In the genomic region with DNA sequence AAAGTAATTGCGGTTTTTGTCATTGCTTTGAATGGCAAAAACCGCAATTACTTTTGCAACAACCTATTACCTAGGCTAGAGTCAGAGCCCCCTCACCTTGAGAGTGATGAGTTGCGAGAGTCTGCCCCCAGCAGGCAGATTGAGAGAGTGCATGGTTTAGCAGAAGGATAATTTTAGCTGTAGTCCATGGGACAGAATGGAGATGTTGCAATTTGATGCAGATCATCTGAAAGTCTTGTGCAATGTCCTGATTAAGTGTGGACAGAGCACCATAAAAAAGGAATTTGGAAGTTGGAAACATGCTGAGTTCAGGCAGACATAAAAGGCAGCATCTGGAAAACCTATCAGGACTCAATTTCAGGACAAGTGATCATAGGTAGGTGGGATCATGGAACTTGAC, we compare ENCODE assay signal across 9 cellular contexts. TPM values are rescaled to one million over a fixed set of nuclear protein-coding genes. Genes with fewer than 3 reads are reported as not detected.
DNase-seq lines count a peak whose midpoint lies in the region; ATAC-seq, FAIRE-seq and TF ChIP-seq lines count a peak whose summit lies in the region.
"Had no signal": no experiment of that assay in that cellular context is flagged by ENCODE, and none has a peak within 500 bp of the region (broad histone marks: within the 10 kb centered on the region; RNA-seq: fewer than 3 reads in every experiment).

No MANE protein-coding gene starts in this region.

- POLR2A ChIA-PET in H1 (lab: Charles Lee; ENCODE audit: partially characterized antibody) = no interaction called here

- no peak overlapping the region for H4K8ac ChIP-seq in H1 (ENCODE audit: extremely low read depth, insufficient read depth, low read length)

- peak; percentile 89 for FAIRE-seq in H1 (lab: Jason Lieb, UNC)

- H3K4me2 ChIP-seq in H1 (ENCODE audit: insufficient read depth in 1 of 2, low read depth in 2 of 2, low read length in 2 of 2) (no peak overlapping the region), osteoblast (ENCODE audit: insufficient read depth, low read length) (no peak overlapping the region)

- H3K36me3 Mint-ChIP-seq in activated naive CD4-positive, alpha-beta T cell treated with anti-CD3 and anti-CD28 coated beads for 36 hours (ENCODE audit: low read depth) = no peaks in the 10 kb centered on the region
- peaks cover 7% of the 10 kb centered on the region for H3K36me3 Mint-ChIP-seq in natural killer cell
- H3K36me3 Mint-ChIP-seq: activated naive CD4-positive, alpha-beta T cell treated with anti-CD3 and anti-CD28 coated beads, Interleukin-2, amount 50 U/mL, for 24 hours had no signal

- no peak overlapping the region for H2AK5ac ChIP-seq in H1 (ENCODE audit: low read depth, low read length)

- H3K18ac ChIP-seq in H1 (ENCODE audit: extremely low read depth, low read length) = no peak overlapping the region

- H3K27me3 Mint-ChIP-seq in activated naive CD4-positive, alpha-beta T cell treated with anti-CD3 and anti-CD28 coated beads for 36 hours (ENCODE audit: low read depth) = peaks cover 6% of the 10 kb centered on the region
- no peaks in the 10 kb centered on the region for H3K27me3 Mint-ChIP-seq in natural killer cell (ENCODE audit: low read depth in 2 of 2)

- no peak for TF ChIP-seq EP300 in H1 (IDR thresholded peaks at IDR 0.05; ENCODE audit: borderline replicate concordance in 1 of 2, low read depth in 2 of 2, low read length in 2 of 2)

- no peaks in the 10 kb centered on the region for H3K23me2 ChIP-seq in H1 (ENCODE audit: low read depth, low read length)

- no peak overlapping the region for H3K27ac ChIP-seq in H1 (ENCODE audit: low read depth, low read length)
- no peak overlapping the region for H3K27ac ChIP-seq in osteoblast (ENCODE audit: low read depth, low read length)

- TF ChIP-seq CTCF in H1 (IDR thresholded peaks at IDR 0.05; ENCODE audit: control extremely low read depth in 1 of 3, insufficient read depth in 1 of 3, low read depth in 1 of 3, low read length in 3 of 3) (peak; percentile 61 to 87 (median 83)), natural killer cell (IDR thresholded peaks at IDR 0.05) (peak; percentile 80), osteoblast (IDR thresholded peaks at IDR 0.05; ENCODE audit: extremely low read depth, low read depth, low read length) (no peak)

- no peak overlapping the region for H4K91ac ChIP-seq in H1 (replicated peaks; ENCODE audit: insufficient read length, low read length)

- no peaks in the 10 kb centered on the region for H3K79me2 ChIP-seq in H1 (ENCODE audit: control insufficient read depth in 1 of 2, insufficient read depth in 2 of 2, low read length in 2 of 2)
- H3K79me2 ChIP-seq in osteoblast (ENCODE audit: insufficient read depth, low read length) = no peaks in the 10 kb centered on the region

- H3K27ac Mint-ChIP-seq in activated naive CD4-positive, alpha-beta T cell treated with anti-CD3 and anti-CD28 coated beads for 36 hours = no peak overlapping the region
- peak overlapping the region; percentile 24 to 46 for H3K27ac Mint-ChIP-seq in natural killer cell
- H3K27ac Mint-ChIP-seq: activated naive CD4-positive, alpha-beta T cell treated with anti-CD3 and anti-CD28 coated beads, Interleukin-2, amount 50 U/mL, for 24 hours had no signal

- no peak overlapping the region for H4K5ac ChIP-seq in H1 (ENCODE audit: insufficient read length, low read depth, low read length)

- peak; percentile 87 to 92 for TF ChIP-seq RAD21 in H1 (IDR thresholded peaks at IDR 0.05 in 1 of 2, conservative IDR thresholded peaks at IDR 0.05 in 1 of 2; ENCODE audit: low read depth in 2 of 2, low read length in 2 of 2)

- CTCF ChIA-PET in activated naive CD4-positive, alpha-beta T cell treated with anti-CD3 and anti-CD28 coated beads for 36 hours (lab: Charles Lee) = interaction anchor here (0.5 to 1.0 kb wide), 5 partner anchors 10 to 979 kb away, joined by 3 to 4 read pairs (median 3); no protein-coding TSS in a partner anchor
- CTCF ChIA-PET in H1 (lab: Charles Lee; ENCODE audit: partially characterized antibody) = interaction anchor here (0.6 to 3.7 kb wide), 46 partner anchors 8 to 1761 kb away, joined by 3 to 16 read pairs (median 4); partner anchors contain the start of gene ELMO1

- H4K20me1 ChIP-seq in H1 (replicated peaks in 1 of 2; ENCODE audit: control insufficient read depth in 1 of 2, insufficient read depth in 2 of 2, low read length in 2 of 2) (no peaks in the 10 kb centered on the region), osteoblast (ENCODE audit: insufficient read depth, low read length) (no peaks in the 10 kb centered on the region)

- no peak overlapping the region for H2BK5ac ChIP-seq in H1 (ENCODE audit: low read depth, low read length)

- no peak overlapping the region for H3K23ac ChIP-seq in H1 (ENCODE audit: insufficient read length)

- WGBS in H1 (ENCODE audit: extremely low coverage in 1 of 2, insufficient coverage in 1 of 2, insufficient read length in 1 of 2, insufficient replicate concordance in 2 of 2, low coverage in 1 of 2, low lambda C conversion rate in 2 of 2, missing lambda C conversion rate in 1 of 2), 2 experiments = 14% methylated on average over 3 of the region's 3 CpGs; no CpG with 5 or more reads in 1 of the 2 experiments

- no peak overlapping the region for H3K4ac ChIP-seq in H1 (replicated peaks; ENCODE audit: insufficient read length, low read depth, low read length)

- no peak overlapping the region for H2BK20ac ChIP-seq in H1 (ENCODE audit: low read length)

- H3K9me3 Mint-ChIP-seq in activated naive CD4-positive, alpha-beta T cell treated with anti-CD3 and anti-CD28 coated beads for 36 hours = no peaks in the 10 kb centered on the region
- no peaks in the 10 kb centered on the region for H3K9me3 Mint-ChIP-seq in natural killer cell
- H3K9me3 Mint-ChIP-seq: activated naive CD4-positive, alpha-beta T cell treated with anti-CD3 and anti-CD28 coated beads, Interleukin-2, amount 50 U/mL, for 24 hours had no signal

- H3K4me3 ChIP-seq in H1 (ENCODE audit: extremely low read depth in 1 of 4, insufficient read depth in 2 of 4, low read depth in 3 of 4, low read length in 4 of 4) (no peak overlapping the region), osteoblast (ENCODE audit: insufficient read depth, low read length) (no peak overlapping the region)

- no peaks in the 10 kb centered on the region for H3K9me3 ChIP-seq in H1 (ENCODE audit: insufficient read depth in 2 of 2, low read depth in 1 of 2, low read length in 1 of 2)
- H3K9me3 ChIP-seq in osteoblast (ENCODE audit: low read depth, low read length) = no peaks in the 10 kb centered on the region

- no peak overlapping the region for H3K4me3 Mint-ChIP-seq in activated naive CD4-positive, alpha-beta T cell treated with anti-CD3 and anti-CD28 coated beads for 36 hours
- no peak overlapping the region for H3K4me3 Mint-ChIP-seq in natural killer cell
- H3K4me3 Mint-ChIP-seq: activated naive CD4-positive, alpha-beta T cell treated with anti-CD3 and anti-CD28 coated beads, Interleukin-2, amount 50 U/mL, for 24 hours had no signal

- no peak overlapping the region for H2BK15ac ChIP-seq in H1 (ENCODE audit: low read length)

- no peak for TF ChIP-seq POLR2A in H1 (IDR thresholded peaks at IDR 0.05; ENCODE audit: control extremely low read depth in 1 of 2, low read depth in 2 of 2, low read length in 2 of 2)

- intact Hi-C loops in activated naive CD4-positive, alpha-beta T cell treated with anti-CD3 and anti-CD28 coated beads for 36 hours (cut with micrococcal nuclease) = no loop called here
- intact Hi-C loops in natural killer cell (cut with micrococcal nuclease) = loop anchor here (2.0 kb wide), 1 partner anchor 105 kb away; no protein-coding TSS in a partner anchor

- no peak overlapping the region for H2BK120ac ChIP-seq in H1 (replicated peaks; ENCODE audit: low read depth, low read length)

- H3K27me3 ChIP-seq in H1 (replicated peaks in 1 of 4; ENCODE audit: control insufficient read depth in 3 of 4, extremely low read depth in 1 of 4, insufficient read depth in 3 of 4, low read length in 3 of 4) (no peaks in the 10 kb centered on the region), osteoblast (ENCODE audit: insufficient read depth, low read length) (no peaks in the 10 kb centered on the region)

- H3K4me1 Mint-ChIP-seq in activated naive CD4-positive, alpha-beta T cell treated with anti-CD3 and anti-CD28 coated beads for 36 hours (ENCODE audit: low read depth) = no peaks in the 10 kb centered on the region
- peaks cover 47 to 51% of the 10 kb centered on the region in 2 donors for H3K4me1 Mint-ChIP-seq in natural killer cell
- H3K4me1 Mint-ChIP-seq: activated naive CD4-positive, alpha-beta T cell treated with anti-CD3 and anti-CD28 coated beads, Interleukin-2, amount 50 U/mL, for 24 hours had no signal

- no peaks in the 10 kb centered on the region for H3K79me1 ChIP-seq in H1 (ENCODE audit: low read depth, low read length)

- no peak overlapping the region for H2BK12ac ChIP-seq in H1 (ENCODE audit: low read depth, low read length)

- H3K14ac ChIP-seq in H1 (ENCODE audit: insufficient read length) = no peak overlapping the region

- H3K56ac ChIP-seq in H1 (replicated peaks; ENCODE audit: insufficient read length, low read depth, low read length) = no peak overlapping the region

- H3K36me3 ChIP-seq in H1 (ENCODE audit: control insufficient read depth in 2 of 4, insufficient read depth in 4 of 4, low read length in 3 of 4) = no peaks in the 10 kb centered on the region
- H3K36me3 ChIP-seq in osteoblast (ENCODE audit: insufficient read depth, low read length) = no peaks in the 10 kb centered on the region

- no peak overlapping the region for H2AFZ ChIP-seq in H1 (ENCODE audit: low read length)
- H2AFZ ChIP-seq in osteoblast (ENCODE audit: low read length) = no peak overlapping the region

- no peak overlapping the region for H3K9ac ChIP-seq in H1 (replicated peaks in 1 of 4; ENCODE audit: extremely low read depth in 1 of 4, low read depth in 3 of 4, low read length in 3 of 4)

- no peaks in the 10 kb centered on the region for H3K4me1 ChIP-seq in H1 (replicated peaks in 1 of 4; ENCODE audit: control insufficient read depth in 3 of 4, insufficient read depth in 4 of 4, low read length in 3 of 4)
- H3K4me1 ChIP-seq in osteoblast (ENCODE audit: insufficient read depth, low read length) = no peaks in the 10 kb centered on the region

- DNase-seq in activated naive CD4-positive, alpha-beta T cell treated with anti-CD3 and anti-CD28 coated beads for 36 hours = peak; percentile 38
- no peak for DNase-seq in activated naive CD4-positive, alpha-beta T cell (lab: John Stamatoyannopoulos, UW)
- peak; percentile 47 for DNase-seq in NCI-H82 treated with DMSO at 0.1 percent for 48 hours (lab: John Stamatoyannopoulos, UW; ENCODE audit: unreplicated experiment)
- peak; percentile 21 to 80 for DNase-seq in H1 (ENCODE audit: low read depth in 1 of 2, low spot score in 2 of 2)
- DNase-seq in natural killer cell = peak; percentile 38
- DNase-seq in osteoblast (ENCODE audit: insufficient read length, low spot score, missing footprints) = no peak
- DNase-seq in NCI-H187 treated with DMSO at 0.1 percent for 48 hours (lab: John Stamatoyannopoulos, UW) = no peak

- ATAC-seq in HG02678 (IDR thresholded peaks at IDR 0.05; ENCODE audit: unreplicated experiment) (peak; percentile 82), natural killer cell (peak; percentile 86 to 98 (median 96))

RNA-seq across cellular contexts. Expression of gene GPR141, which starts 48.7 kb away (rescaled TPM):
- not detected for total RNA-seq in activated naive CD4-positive, alpha-beta T cell treated with anti-CD3 and anti-CD28 coated beads for 36 hours
- 0.25 and 0.45 TPM in 2 replicates for total RNA-seq in H1 (2021; fragmentation: NEBNext Ultra II Directional; extraction: Animal tissue kit (Norgen Biotek cat#: 25700))
- 0.71 and 1.0 TPM in 2 replicates for polyA plus RNA-seq in H1 (2011; rRNA removed)
- 0.74 TPM for polyA plus RNA-seq in H1 (2011; cell fraction: cytosol; rRNA removed)
- polyA plus RNA-seq in H1 (2011; cell fraction: nucleus; rRNA removed) = 1.8 TPM
- polyA plus RNA-seq in H1 (2012, experiment 1 of 2) = 0.28 to 0.93 TPM (median 0.81 TPM) in 4 replicates
- polyA plus RNA-seq in H1 (2012, experiment 2 of 2) = not detected
- polyA plus RNA-seq in H1 (2013, experiment 1 of 2) = 0.49 TPM
- polyA plus RNA-seq in H1 (2013, experiment 2 of 2) = 0.77 TPM
- polyA minus RNA-seq in H1 (2011; rRNA and poly(A)+ RNA removed) = 10.0 and 11.1 TPM in 2 replicates
- 1.3 TPM for polyA minus RNA-seq in H1 (2011; cell fraction: cytosol; rRNA and poly(A)+ RNA removed)
- polyA minus RNA-seq in H1 (2011; cell fraction: nucleus; rRNA and poly(A)+ RNA removed) = 28.5 TPM
- total RNA-seq in natural killer cell (10 to 100 TPM; 30.2 to 68.1 (median 55.2) TPM), osteoblast (not detected in 2 replicates)

Comparison
In these comparisons a context has a peak if more than half of its experiments do, and no peak if none do; other contexts are left out.
1. DNase-seq: peak in activated naive CD4-positive, alpha-beta T cell treated with anti-CD3 and anti-CD28 coated beads for 36 hours (single experiment), NCI-H82 treated with DMSO at 0.1 percent for 48 hours (single experiment), H1 (2 of 2) and natural killer cell (single experiment); none in activated naive CD4-positive, alpha-beta T cell (0 of 4), osteoblast (single experiment) and NCI-H187 treated with DMSO at 0.1 percent for 48 hours (single experiment).
2. RNA of gene GPR141, which starts 48.7 kb away (total RNA-seq): 30.2 to 68.1 TPM in natural killer cell; 0.25 to 0.45 TPM in H1, not detected in activated naive CD4-positive, alpha-beta T cell treated with anti-CD3 and anti-CD28 coated beads for 36 hours and not detected in osteoblast; every median in the first group is over 10 times any median in the second.